10 cellular contexts compared by ENCODE assay signal in genomic region chr10:80187465-80188409, GRCh38. TPM values are rescaled to one million over a fixed set of nuclear protein-coding genes. Genes with fewer than 3 reads are reported as not detected.
DNase-seq lines count a peak whose midpoint lies in the region; ATAC-seq and TF ChIP-seq lines count a peak whose summit lies in the region.
"Had no signal": no experiment of that assay in that cellular context is flagged by ENCODE, and none has a peak within 500 bp of the region (broad histone marks: within the 10 kb centered on the region; RNA-seq: fewer than 3 reads in every experiment).

No MANE protein-coding gene starts in this region.

- H3K4me1 Mint-ChIP-seq in nephron: peaks cover 27% of the 10 kb centered on the region

- H3K27me3 Mint-ChIP-seq in nephron (ENCODE audit: low read depth): peaks cover 3% of the 10 kb centered on the region

- ATAC-seq in HG03175 (IDR thresholded peaks at IDR 0.05; ENCODE audit: unreplicated experiment) (peak; percentile 90), SK-N-SH treated with all-trans-retinoic acid at 6 μM for 48 hours (no peak)
- peak; percentile 86 to 87 for ATAC-seq in activated naive CD4-positive, alpha-beta T cell treated with anti-CD3 and anti-CD28 coated beads, Interleukin-2, amount 50 U/mL, for 72 hours

- peak overlapping the region; percentile 92 for H3K27ac Mint-ChIP-seq in activated naive CD4-positive, alpha-beta T cell treated with anti-CD3 and anti-CD28 coated beads, Interleukin-2, amount 50 U/mL, for 72 hours
- H3K27ac Mint-ChIP-seq in nephron: peak overlapping the region in 2 of 3 experiments; percentile 28 to 38

- DNase-seq in AML-193 (lab: John Stamatoyannopoulos, UW): peak; percentile 95 to 96
- DNase-seq in SKM-1 treated with dmso at 0.1 percent for 144 hours (lab: John Stamatoyannopoulos, UW; ENCODE audit: unreplicated experiment): peak; percentile 92
- DNase-seq in activated naive CD4-positive, alpha-beta T cell treated with anti-CD3 and anti-CD28 coated beads, Interleukin-2, amount 50 U/mL, for 72 hours (ENCODE audit: low spot score in 2 of 2): peak; percentile 67 to 76
- DNase-seq in NCI-H774 (lab: John Stamatoyannopoulos, UW): no peak

- peaks cover 13 to 20% of the 10 kb centered on the region in 2 donors for H3K36me3 Mint-ChIP-seq in activated naive CD4-positive, alpha-beta T cell treated with anti-CD3 and anti-CD28 coated beads, Interleukin-2, amount 50 U/mL, for 72 hours
- H3K36me3 Mint-ChIP-seq in nephron (ENCODE audit: low read depth): peaks cover 12% of the 10 kb centered on the region

- peak; percentile 25 for TF ChIP-seq POLR2A in GM19099 (IDR thresholded peaks at IDR 0.05; ENCODE audit: extremely low read depth, insufficient read length, low read depth)

- no peak overlapping the region for H3K4me3 Mint-ChIP-seq in nephron

- TF ChIP-seq CTCF in nephron (IDR thresholded peaks at IDR 0.05; ENCODE audit: unreplicated experiment in 3 of 3): no peak

- peaks cover 5 to 11% of the 10 kb centered on the region in 2 donors for H3K9me3 Mint-ChIP-seq in activated naive CD4-positive, alpha-beta T cell treated with anti-CD3 and anti-CD28 coated beads, Interleukin-2, amount 50 U/mL, for 72 hours
- peaks cover 13% of the 10 kb centered on the region for H3K9me3 Mint-ChIP-seq in nephron

TF ChIP-seq in SK-N-SH treated with all-trans-retinoic acid at 6 μM for 48 hours, 23 proteins besides CTCF, POLR2A, EP300 and RAD21:
- TF ChIP-seq GLIS3 (CRISPR knock-in tag; IDR thresholded peaks at IDR 0.05) (no peak), ZFP30 (CRISPR knock-in tag; IDR thresholded peaks at IDR 0.05) (no peak), ZC3H10 (CRISPR knock-in tag; IDR thresholded peaks at IDR 0.05) (no peak), ZNF70 (CRISPR knock-in tag; IDR thresholded peaks at IDR 0.05) (no peak), TSHZ2 (CRISPR knock-in tag; IDR thresholded peaks at IDR 0.05) (no peak), OSR1 (CRISPR knock-in tag; IDR thresholded peaks at IDR 0.05) (no peak), PATZ1 (CRISPR knock-in tag; IDR thresholded peaks at IDR 0.05; ENCODE audit: borderline replicate concordance) (no peak), TCF4 (CRISPR knock-in tag; IDR thresholded peaks at IDR 0.05; ENCODE audit: borderline replicate concordance) (no peak), RARB (CRISPR knock-in tag; IDR thresholded peaks at IDR 0.05) (no peak), TOX (CRISPR knock-in tag; IDR thresholded peaks at IDR 0.05; ENCODE audit: borderline replicate concordance) (no peak), CSDC2 (CRISPR knock-in tag; IDR thresholded peaks at IDR 0.05) (no peak), PPARA (CRISPR knock-in tag; IDR thresholded peaks at IDR 0.05; ENCODE audit: borderline replicate concordance) (no peak), ZFP3 (CRISPR knock-in tag; IDR thresholded peaks at IDR 0.05) (no peak), ESRRG (CRISPR knock-in tag; IDR thresholded peaks at IDR 0.05) (no peak), CSRNP3 (CRISPR knock-in tag; IDR thresholded peaks at IDR 0.05) (no peak), ZNF8 (CRISPR knock-in tag; IDR thresholded peaks at IDR 0.05) (no peak)

RNA-seq across cellular contexts. Expression of gene ANXA11, which starts 17.6 kb away (rescaled TPM):
- total RNA-seq in activated naive CD4-positive, alpha-beta T cell treated with anti-CD3 and anti-CD28 coated beads, Interleukin-2, amount 50 U/mL, for 72 hours: 100 to 1,000 TPM; 218 to 304 TPM

RNA-seq across cellular contexts. Expression of gene PLAC9, which starts 55.2 kb away (rescaled TPM):
- total RNA-seq in activated naive CD4-positive, alpha-beta T cell treated with anti-CD3 and anti-CD28 coated beads, Interleukin-2, amount 50 U/mL, for 72 hours: not detected
- total RNA-seq: cardiac muscle cell, Daoy had no signal
